ENCODE assay signal across 1 cellular context in genomic region chr11:13011366-13012036, GRCh38.
TF ChIP-seq lines count a peak whose summit lies in the region.

No MANE protein-coding gene starts in this region.

TF ChIP-seq in GM12878, 131 proteins besides CTCF, POLR2A, EP300 and RAD21:
- TF ChIP-seq NRF1 (conservative IDR thresholded peaks at IDR 0.05; ENCODE audit: low read depth, low read length), result no peak
- no peak for TF ChIP-seq CEBPZ (IDR thresholded peaks at IDR 0.05; ENCODE audit: low read depth, low read length)
- no peak for TF ChIP-seq ZBTB40 (IDR thresholded peaks at IDR 0.05; ENCODE audit: borderline replicate concordance)
- no peak for TF ChIP-seq HDGF (IDR thresholded peaks at IDR 0.05)
